19 cellular contexts compared by ENCODE assay signal in the genomic region with DNA sequence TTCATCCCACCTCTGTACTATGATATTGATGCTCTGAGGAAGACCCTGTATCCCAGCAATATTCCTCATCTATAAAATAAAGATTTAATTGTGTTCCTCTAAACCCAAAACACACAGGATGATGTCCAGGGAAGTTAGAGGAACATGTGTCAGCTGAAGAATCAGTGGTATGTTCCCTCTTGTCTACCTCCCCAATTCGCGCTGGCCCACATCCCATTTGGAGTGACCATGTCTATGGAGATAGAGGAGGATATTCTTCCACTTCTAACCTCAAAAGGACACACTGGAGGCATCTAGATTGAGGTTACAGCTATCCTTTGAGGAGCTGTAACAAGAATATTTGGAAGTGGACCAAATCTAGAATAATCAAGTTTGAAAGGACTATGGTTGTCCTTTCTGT. TPM values are rescaled to one million over a fixed set of nuclear protein-coding genes. Genes with fewer than 3 reads are reported as not detected.
A peak's percentile ranks its signal among the peaks of the same experiment; 100 is the strongest.
DNase-seq lines count a peak whose midpoint lies in the region; ATAC-seq and TF ChIP-seq lines count a peak whose summit lies in the region.
"Had no signal": no experiment of that assay in that cellular context is flagged by ENCODE, and none has a peak within 500 bp of the region (broad histone marks: within the 10 kb centered on the region; RNA-seq: fewer than 3 reads in every experiment).

No MANE protein-coding gene starts in this region.

- H3K36me3 ChIP-seq in neural progenitor cell (no peaks in the 10 kb centered on the region), thyroid gland (no peaks in the 10 kb centered on the region)

- peaks cover 22% of the 10 kb centered on the region for H3F3A ChIP-seq in neural progenitor cell (ENCODE audit: low read depth)

- no peak for ATAC-seq in activated T-helper 17 cell treated with anti-CD3 and anti-CD28 coated beads, Interleukin-2, amount 50 U/mL, for 72 hours (replicated peaks)
- ATAC-seq in HG02678 (IDR thresholded peaks at IDR 0.05; ENCODE audit: unreplicated experiment) (no peak), HG03025 (IDR thresholded peaks at IDR 0.05; ENCODE audit: low FRiP score, unreplicated experiment) (no peak)
- ATAC-seq: GM12878 had no signal

- peaks cover 34% of the 10 kb centered on the region for H3K36me3 Mint-ChIP-seq in activated T-helper 17 cell treated with anti-CD3 and anti-CD28 coated beads, Interleukin-2, amount 50 U/mL, for 72 hours (ENCODE audit: low read depth)
- H3K36me3 Mint-ChIP-seq in neural progenitor cell: peaks cover 14% of the 10 kb centered on the region
- H3K36me3 Mint-ChIP-seq: activated CD4-positive, alpha-beta memory T cell treated with anti-CD3 and anti-CD28 coated beads for 36 hours had no signal

- H3K4me1 ChIP-seq in neural progenitor cell (peaks cover 21% of the 10 kb centered on the region), thyroid gland (peaks cover 8 to 16% of the 10 kb centered on the region in 2 donors)

- H3K79me2 ChIP-seq in neural progenitor cell (ENCODE audit: low read depth): no peaks in the 10 kb centered on the region
- H3K79me2 ChIP-seq: hepatocyte had no signal

- TF ChIP-seq CTCF in dorsolateral prefrontal cortex (IDR thresholded peaks at IDR 0.05 in 54 of 56, conservative IDR thresholded peaks at IDR 0.05 in 2 of 56; ENCODE audit: low read depth in 1 of 56, partially characterized antibody in 56 of 56) (no peak), neural progenitor cell (IDR thresholded peaks at IDR 0.05) (no peak), thyroid gland (IDR thresholded peaks at IDR 0.05) (no peak)

- no peak overlapping the region for H3K9ac ChIP-seq in neural progenitor cell
- H3K9ac ChIP-seq: KMS-11, SK-N-SH had no signal

- H3K27ac ChIP-seq in dorsolateral prefrontal cortex: peak overlapping the region in 56 of 59 donors; percentile 2 to 99 (median 78)
- H3K27ac ChIP-seq in neural progenitor cell: no peak overlapping the region
- H3K27ac ChIP-seq in thyroid gland: peak overlapping the region; percentile 65 to 79 (median 75)
- H3K27ac ChIP-seq: hepatocyte, KMS-11 had no signal

- no peak overlapping the region for H2AFZ ChIP-seq in neural progenitor cell (replicated peaks)
- H2AFZ ChIP-seq: hepatocyte had no signal

- H3K4me1 Mint-ChIP-seq in activated T-helper 17 cell treated with anti-CD3 and anti-CD28 coated beads, Interleukin-2, amount 50 U/mL, for 72 hours: peaks cover 21% of the 10 kb centered on the region
- peaks cover 45% of the 10 kb centered on the region for H3K4me1 Mint-ChIP-seq in neural progenitor cell

- H3K27ac Mint-ChIP-seq in activated T-helper 17 cell treated with anti-CD3 and anti-CD28 coated beads, Interleukin-2, amount 50 U/mL, for 72 hours: no peak overlapping the region
- H3K27ac Mint-ChIP-seq in neural progenitor cell: peak overlapping the region; percentile 98
- H3K27ac Mint-ChIP-seq: activated B cell treated with CpG ODN at 0.5 μM for 24 hours; activated CD4-positive, alpha-beta memory T cell treated with anti-CD3 and anti-CD28 coated beads for 36 hours; dendritic cell treated with granulocyte-macrophage colony-stimulating factor and Interleukin-4, amounts not matched to agents 40 ng/mL and 50 ng/mL, for 4 days had no signal

- no peaks in the 10 kb centered on the region for H4K20me1 ChIP-seq in neural progenitor cell (ENCODE audit: low read depth)

- 92 to 96% methylated on average over 2 of the region's 2 CpGs for WGBS in thyroid gland, 2 donors

- H3K27me3 Mint-ChIP-seq in activated T-helper 17 cell treated with anti-CD3 and anti-CD28 coated beads, Interleukin-2, amount 50 U/mL, for 72 hours: no peaks in the 10 kb centered on the region
- peaks cover 7% of the 10 kb centered on the region for H3K27me3 Mint-ChIP-seq in neural progenitor cell (ENCODE audit: insufficient read depth, low read depth)
- H3K27me3 Mint-ChIP-seq: activated B cell treated with CpG ODN at 0.5 μM for 24 hours; activated CD4-positive, alpha-beta memory T cell treated with anti-CD3 and anti-CD28 coated beads for 36 hours had no signal

- H3K27me3 ChIP-seq in dorsolateral prefrontal cortex (no peaks in the 10 kb centered on the region), neural progenitor cell (peaks cover 29% of the 10 kb centered on the region), thyroid gland (no peaks in the 10 kb centered on the region)
- H3K27me3 ChIP-seq: hepatocyte had no signal

- no peak for DNase-seq in dorsolateral prefrontal cortex
- DNase-seq in neural progenitor cell (ENCODE audit: low spot score): no peak
- no peak for DNase-seq in thyroid gland
- no peak for DNase-seq in SKM-1 treated with dmso at 0.1 percent for 144 hours (lab: John Stamatoyannopoulos, UW; ENCODE audit: unreplicated experiment)
- DNase-seq: activated B cell treated with CpG ODN at 0.5 μM for 24 hours; activated CD4-positive, alpha-beta memory T cell treated with anti-CD3 and anti-CD28 coated beads for 36 hours; activated gamma-delta T cell; DMS79 treated with DMSO at 0.1 percent for 48 hours; NCI-H187; RPMI8226; SK-N-SH; stimulated activated CD4-positive, alpha-beta T cell treated with anti-CD3 and anti-CD28 coated beads, Interleukin-15, amount 100 ng/mL, for 24 hours had no signal

- no peak for TF ChIP-seq POLR2A in thyroid gland (IDR thresholded peaks at IDR 0.05)

- H3K9me3 ChIP-seq in neural progenitor cell (ENCODE audit: low read depth): no peaks in the 10 kb centered on the region
- no peaks in the 10 kb centered on the region for H3K9me3 ChIP-seq in thyroid gland
- H3K9me3 ChIP-seq: SK-N-SH had no signal

- H3K4me3 ChIP-seq in dorsolateral prefrontal cortex (no peak overlapping the region), neural progenitor cell (no peak overlapping the region), thyroid gland (replicated peaks in 1 of 3) (no peak overlapping the region)
- H3K4me3 ChIP-seq: GM12878, hepatocyte had no signal

- H3K9me3 Mint-ChIP-seq in activated T-helper 17 cell treated with anti-CD3 and anti-CD28 coated beads, Interleukin-2, amount 50 U/mL, for 72 hours: no peaks in the 10 kb centered on the region
- peaks cover 7% of the 10 kb centered on the region for H3K9me3 Mint-ChIP-seq in neural progenitor cell
- H3K9me3 Mint-ChIP-seq: activated B cell treated with CpG ODN at 0.5 μM for 24 hours; activated CD4-positive, alpha-beta memory T cell treated with anti-CD3 and anti-CD28 coated beads for 36 hours; dendritic cell treated with granulocyte-macrophage colony-stimulating factor and Interleukin-4, amounts not matched to agents 40 ng/mL and 50 ng/mL, for 4 days had no signal

- H3K4me2 ChIP-seq in neural progenitor cell: no peak overlapping the region
- H3K4me2 ChIP-seq: hepatocyte, KMS-11, SK-N-SH had no signal

- intact Hi-C loops in dorsolateral prefrontal cortex (cut with DNase I) (no loop called here), thyroid gland (cut with DNase I) (loop anchor here (10.0 kb wide), 2 partner anchors 101 to 131 kb away; no protein-coding TSS in a partner anchor)

- peak overlapping the region; percentile 90 for H3K4me3 Mint-ChIP-seq in activated T-helper 17 cell treated with anti-CD3 and anti-CD28 coated beads, Interleukin-2, amount 50 U/mL, for 72 hours
- H3K4me3 Mint-ChIP-seq in neural progenitor cell: peak overlapping the region; percentile 78
- H3K4me3 Mint-ChIP-seq: activated B cell treated with CpG ODN at 0.5 μM for 24 hours; activated CD4-positive, alpha-beta memory T cell treated with anti-CD3 and anti-CD28 coated beads for 36 hours; dendritic cell treated with granulocyte-macrophage colony-stimulating factor and Interleukin-4, amounts not matched to agents 40 ng/mL and 50 ng/mL, for 4 days had no signal

RNA-seq across cellular contexts. Expression of a gene that starts 1.3 kb away (rescaled TPM):
- 10 to 100 TPM in 1 of 2 donors, 1 to 10 TPM in 1; 8.7 to 42.2 TPM for total RNA-seq in activated T-helper 17 cell treated with anti-CD3 and anti-CD28 coated beads, Interleukin-2, amount 50 U/mL, for 72 hours
- total RNA-seq in dorsolateral prefrontal cortex (100 to 1,000 TPM in 1 of 120 experiments, 10 to 100 TPM in 117, 1 to 10 TPM in 2; 8.2 to 102 (median 37.2) TPM), neural progenitor cell (ENCODE audit: low replicate concordance) (7.4 and 11.8 TPM in 2 replicates), thyroid gland (10 to 100 TPM; 34.1 to 72.7 (median 49.5) TPM)

RNA-seq across cellular contexts. Expression of a gene that starts 29.0 kb away (rescaled TPM):
- total RNA-seq in activated T-helper 17 cell treated with anti-CD3 and anti-CD28 coated beads, Interleukin-2, amount 50 U/mL, for 72 hours: 10 to 100 TPM; 90.0 to 90.4 TPM
- total RNA-seq in dorsolateral prefrontal cortex (10 to 100 TPM; 32.0 to 55.7 (median 42.2) TPM), neural progenitor cell (ENCODE audit: low replicate concordance) (86.2 and 107 TPM in 2 replicates), thyroid gland (10 to 100 TPM; 75.5 to 94.2 (median 81.8) TPM)
